Comparison of ENCODE assay signal across 26 cellular contexts in the genomic region with DNA sequence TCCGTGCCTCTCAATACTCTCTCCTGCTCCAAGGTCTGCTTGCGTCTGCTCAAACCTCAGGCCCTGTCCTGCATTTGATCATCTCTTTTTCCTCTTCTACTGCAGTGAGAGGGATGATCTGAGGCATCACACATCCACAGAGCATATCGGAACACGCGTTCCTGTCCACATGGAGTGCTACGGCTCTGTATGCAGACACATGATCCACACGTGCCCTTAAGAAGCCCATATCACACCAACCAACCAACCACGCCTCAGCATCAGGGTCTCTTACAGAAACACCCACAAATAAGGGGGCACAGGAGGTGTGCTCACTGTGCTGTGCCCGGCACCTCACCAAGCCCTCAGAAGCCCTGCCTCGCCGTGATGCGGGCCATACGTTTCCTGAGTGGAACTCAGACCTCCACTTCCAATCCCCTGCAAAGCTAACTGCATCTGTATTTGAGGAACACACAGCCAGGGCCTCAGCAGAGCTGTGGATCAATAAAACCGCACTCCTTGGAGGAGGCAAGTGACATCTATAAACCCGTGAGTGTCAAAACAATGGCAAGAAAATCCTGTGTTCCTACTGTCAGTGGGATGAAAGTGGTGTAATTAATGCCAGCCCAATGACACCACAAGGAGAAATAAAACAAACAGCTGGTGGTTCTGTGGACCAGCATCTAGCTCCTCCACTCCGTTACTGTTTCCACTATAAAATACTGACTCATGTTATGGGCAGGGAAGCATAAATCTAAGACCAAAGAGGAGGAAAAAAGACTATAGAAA. TPM values are rescaled to one million over a fixed set of nuclear protein-coding genes. Genes with fewer than 3 reads are reported as not detected.
"Had no signal": no experiment of that assay in that cellular context is flagged by ENCODE, and none has a peak within 500 bp of the region (broad histone marks: within the 10 kb centered on the region; RNA-seq: fewer than 3 reads in every experiment).

No MANE protein-coding gene starts in this region.

- H3K9me3 Mint-ChIP-seq: activated CD4-positive, alpha-beta T cell treated with anti-CD3 and anti-CD28 coated beads, Interleukin-2, amount 10 ng/mL, durations not matched to agents 24 days and 14 days; activated naive CD8-positive, alpha-beta T cell treated with anti-CD3 and anti-CD28 coated beads, Interleukin-2, amount 10 ng/mL, durations not matched to agents 7 days and 5 days; activated T-cell treated with anti-CD3 and anti-CD28 coated beads, Interleukin-2, amount 50 U/mL, for 4 hours had no signal

- H3K4me1 Mint-ChIP-seq: activated CD4-positive, alpha-beta T cell treated with anti-CD3 and anti-CD28 coated beads, Interleukin-2, amount 10 ng/mL, durations not matched to agents 24 days and 14 days; activated naive CD8-positive, alpha-beta T cell treated with anti-CD3 and anti-CD28 coated beads, Interleukin-2, amount 10 ng/mL, durations not matched to agents 7 days and 5 days had no signal

- H3K27me3 Mint-ChIP-seq: activated CD4-positive, alpha-beta T cell treated with anti-CD3 and anti-CD28 coated beads, Interleukin-2, amount 10 ng/mL, durations not matched to agents 24 days and 14 days had no signal

- H3K9me3 ChIP-seq: adrenal gland, Peyer's patch, SJSA1 had no signal

- H3K27ac Mint-ChIP-seq: activated CD4-positive, alpha-beta T cell treated with anti-CD3 and anti-CD28 coated beads, Interleukin-2, amount 10 ng/mL, durations not matched to agents 24 days and 14 days; activated naive CD8-positive, alpha-beta T cell treated with anti-CD3 and anti-CD28 coated beads, Interleukin-2, amount 10 ng/mL, durations not matched to agents 7 days and 5 days had no signal

- DNase-seq: activated CD4-positive, alpha-beta T cell treated with anti-CD3 and anti-CD28 coated beads for 1 hour; activated CD4-positive, alpha-beta T cell treated with anti-CD3 and anti-CD28 coated beads, Interleukin-2, amount 10 ng/mL, durations not matched to agents 24 days and 14 days; activated CD4-positive, alpha-beta T cell treated with anti-CD3 and anti-CD28 coated beads, Interleukin-2, amount 50 U/mL, for 48 hours; activated CD8-positive, alpha-beta memory T cell treated with anti-CD3 and anti-CD28 coated beads for 24 hours; activated gamma-delta T cell treated with Interleukin-2 at 50 U/mL for 16 hours; activated naive CD4-positive, alpha-beta T cell treated with anti-CD3 and anti-CD28 coated beads, Interleukin-2, amount 50 U/mL, for 16 hours; activated naive CD8-positive, alpha-beta T cell treated with anti-CD3 and anti-CD28 coated beads, Interleukin-2, amount 10 ng/mL, durations not matched to agents 7 days and 5 days; activated T-cell treated with anti-CD3 and anti-CD28 coated beads, Interleukin-2, amount 50 U/mL, for 4 hours; adrenal gland; anterior cingulate cortex; caudate nucleus; Kasumi-1; NCI-H1048; NCI-H146; NCI-H187 treated with DMSO at 0.1 percent for 48 hours; NCI-H2081 treated with DMSO at 0.1 percent for 48 hours; NCI-H446 treated with DMSO at 0.1 percent for 48 hours; NCI-H524 treated with DMSO at 0.1 percent for 48 hours; NCI-H774; Peyer's patch; Right ventricle myocardium superior; SW 1271 had no signal

- H3K27me3 ChIP-seq: adrenal gland, Peyer's patch, SJSA1 had no signal

- H3K27ac ChIP-seq: adrenal gland, Peyer's patch, RWPE1, SJSA1 had no signal

- H3K4me3 ChIP-seq: adrenal gland, K562, Peyer's patch, SJSA1 had no signal

- H3K36me3 ChIP-seq: adrenal gland, Peyer's patch, SJSA1 had no signal

- H3K4me1 ChIP-seq: adrenal gland, Peyer's patch, SJSA1 had no signal

- H3K4me3 Mint-ChIP-seq: activated CD4-positive, alpha-beta T cell treated with anti-CD3 and anti-CD28 coated beads, Interleukin-2, amount 10 ng/mL, durations not matched to agents 24 days and 14 days; activated naive CD8-positive, alpha-beta T cell treated with anti-CD3 and anti-CD28 coated beads, Interleukin-2, amount 10 ng/mL, durations not matched to agents 7 days and 5 days; activated T-cell treated with anti-CD3 and anti-CD28 coated beads, Interleukin-2, amount 50 U/mL, for 4 hours had no signal

- H3K36me3 Mint-ChIP-seq: activated naive CD8-positive, alpha-beta T cell treated with anti-CD3 and anti-CD28 coated beads, Interleukin-2, amount 10 ng/mL, durations not matched to agents 7 days and 5 days had no signal

RNA-seq across cellular contexts. Expression of a gene that starts 40.4 kb away (rescaled TPM):
- total RNA-seq: activated CD4-positive, alpha-beta T cell treated with anti-CD3 and anti-CD28 coated beads, Interleukin-2, amount 10 ng/mL, durations not matched to agents 24 days and 14 days; activated T-cell treated with anti-CD3 and anti-CD28 coated beads, Interleukin-2, amount 50 U/mL, for 4 hours; K562; Peyer's patch; T-helper 1 cell treated with Interleukin-12 subunit alpha and Interleukin-12 subunit beta and Interleukin-4 antibody, amounts not matched to agents 30 ng/mL and 1 ng/mL, for 36 hours had no signal
